9 cellular contexts compared by ENCODE assay signal in genomic region chr2:233976690-233977294, GRCh38. TPM values are rescaled to one million over a fixed set of nuclear protein-coding genes. Genes with fewer than 3 reads are reported as not detected.
DNase-seq lines count a peak whose midpoint lies in the region; ATAC-seq and TF ChIP-seq lines count a peak whose summit lies in the region.
"Had no signal": no experiment of that assay in that cellular context is flagged by ENCODE, and none has a peak within 500 bp of the region (broad histone marks: within the 10 kb centered on the region; RNA-seq: fewer than 3 reads in every experiment).

No MANE protein-coding gene starts in this region.

- H3K27me3 ChIP-seq in mesendoderm (ENCODE audit: insufficient read depth, low read length, poor library complexity): no peaks in the 10 kb centered on the region
- H3K27me3 ChIP-seq: SJCRH30 had no signal

- no peak for ATAC-seq in HG02840 (IDR thresholded peaks at IDR 0.05; ENCODE audit: low FRiP score, unreplicated experiment)

- no peak overlapping the region for H2BK5ac ChIP-seq in mesendoderm (ENCODE audit: low read length)

- H3K36me3 Mint-ChIP-seq in chondrocyte (ENCODE audit: low read depth): no peaks in the 10 kb centered on the region

- no peak overlapping the region for H2BK120ac ChIP-seq in mesendoderm (ENCODE audit: low read depth, low read length)

- H3K4me2 ChIP-seq in mesendoderm (ENCODE audit: low read length): no peak overlapping the region

- peaks cover 50% of the 10 kb centered on the region for H3K4me1 Mint-ChIP-seq in chondrocyte (ENCODE audit: low read depth)

- no peak overlapping the region for H2AK5ac ChIP-seq in mesendoderm (ENCODE audit: low read length)

- H3K23ac ChIP-seq in mesendoderm (ENCODE audit: low read length): no peak overlapping the region

- H3K18ac ChIP-seq in mesendoderm (ENCODE audit: low read length): no peak overlapping the region

- H3K27me3 Mint-ChIP-seq in chondrocyte (ENCODE audit: low read depth): no peaks in the 10 kb centered on the region

- H4K5ac ChIP-seq in mesendoderm (ENCODE audit: low read length): no peak overlapping the region

- no peak overlapping the region for H3K4me3 ChIP-seq in mesendoderm (ENCODE audit: low read length)
- H3K4me3 ChIP-seq: SJCRH30 had no signal

- H3K9ac ChIP-seq in mesendoderm (ENCODE audit: low read length): no peak overlapping the region

- intact Hi-C loops in posterior vena cava (cut with DNase I): no loop called here

- H3K27ac Mint-ChIP-seq in chondrocyte (ENCODE audit: unreplicated experiment): no peak overlapping the region

- no peak overlapping the region for H3K56ac ChIP-seq in mesendoderm (ENCODE audit: low read length)

- H3K9me3 Mint-ChIP-seq in chondrocyte (ENCODE audit: low read depth): peaks cover 3% of the 10 kb centered on the region

- H3K4me1 ChIP-seq in mesendoderm (ENCODE audit: control insufficient read depth, low read depth, low read length): peaks cover 1% of the 10 kb centered on the region

- no peak overlapping the region for H3K4me3 Mint-ChIP-seq in chondrocyte (ENCODE audit: unreplicated experiment)

- no peaks in the 10 kb centered on the region for H3K36me3 ChIP-seq in mesendoderm (ENCODE audit: control insufficient read depth, insufficient read depth, low read length)
- H3K36me3 ChIP-seq: SJCRH30 had no signal

- in situ Hi-C loops in GM13976 (cut with MboI; ENCODE audit: low sequenced_read_pairs, unreplicated experiment): loop anchor here (25.0 kb wide), 1 partner anchor 536 kb away; no protein-coding TSS in a partner anchor

- peak; percentile 42 for DNase-seq in CD1c-positive myeloid dendritic cell (ENCODE audit: extremely low spot score)
- peak; percentile 47 for DNase-seq in GM13976 (ENCODE audit: low spot score)
- DNase-seq in NCI-H748 treated with DMSO at 0.1 percent for 48 hours (lab: John Stamatoyannopoulos, UW): peak; percentile 10
- DNase-seq in chondrocyte (ENCODE audit: low spot score): no peak
- DNase-seq in mesendoderm: peak; percentile 73
- DNase-seq in posterior vena cava (ENCODE audit: low spot score): no peak
- DNase-seq in T-helper 9 cell: no peak

- no peak overlapping the region for H2BK15ac ChIP-seq in mesendoderm (replicated peaks; ENCODE audit: low read depth)

- TF ChIP-seq CTCF in GM13976 (IDR thresholded peaks at IDR 0.05; ENCODE audit: borderline replicate concordance, control extremely low read depth, extremely low read depth, insufficient read depth, missing control alignments): no peak
- TF ChIP-seq CTCF in chondrocyte (IDR thresholded peaks at IDR 0.05): peak; percentile 86

- no CpG with 5 or more reads among the region's 8 CpGs for WGBS in mesendoderm (ENCODE audit: extremely low coverage, insufficient coverage, low lambda C conversion rate)

- H3K79me2 ChIP-seq in mesendoderm (ENCODE audit: control insufficient read depth, insufficient read depth, low read length): no peaks in the 10 kb centered on the region

- no peak overlapping the region for H3K27ac ChIP-seq in mesendoderm (ENCODE audit: low read depth, low read length)
- H3K27ac ChIP-seq: SJCRH30 had no signal

- H3K4ac ChIP-seq in mesendoderm (ENCODE audit: low read depth, low read length): no peak overlapping the region

- no peaks in the 10 kb centered on the region for H3K79me1 ChIP-seq in mesendoderm (ENCODE audit: low read length)

- no peak overlapping the region for H4K8ac ChIP-seq in mesendoderm (ENCODE audit: low read depth, low read length)

RNA-seq across cellular contexts. Expression of gene TRPM8, which starts 59.6 kb away (rescaled TPM):
- total RNA-seq in chondrocyte (0.15 TPM in 1 of 3 replicates, not detected in the others), posterior vena cava (not detected)
- 0.11 TPM for polyA plus RNA-seq in mesendoderm (2013, experiment 1 of 2)
- polyA plus RNA-seq in mesendoderm (2013, experiment 2 of 2): 0.06 TPM

Comparison
In these comparisons a context has a peak if more than half of its experiments do, and no peak if none do; other contexts are left out.
1. DNase-seq: peak in CD1c-positive myeloid dendritic cell (single experiment), GM13976 (single experiment), NCI-H748 treated with DMSO at 0.1 percent for 48 hours (single experiment) and mesendoderm (single experiment); none in chondrocyte (single experiment), posterior vena cava (single experiment) and T-helper 9 cell (single experiment).